ENCODE assay signal across 6 cellular contexts in genomic region chr6:159661976-159662375, GRCh38. TPM values are rescaled to one million over a fixed set of nuclear protein-coding genes. Genes with fewer than 3 reads are reported as not detected.
DNase-seq lines count a peak whose midpoint lies in the region; ATAC-seq, FAIRE-seq and TF ChIP-seq lines count a peak whose summit lies in the region.
"Not testable (repeated sequence)": the region's sequence is repeated elsewhere in the genome, so short reads cannot be mapped to it uniquely, and the experiment has no call there.

No MANE protein-coding gene starts in this region.

- H3K4me1 ChIP-seq in K562 (replicated peaks in 1 of 2; ENCODE audit: control insufficient read depth in 2 of 2, insufficient read depth in 2 of 2, low read length in 2 of 2); esophagus muscularis mucosa; HepG2 (ENCODE audit: insufficient read depth, low read length): not testable (repeated sequence)

- H3K4me1 Mint-ChIP-seq in WTC11: not testable (repeated sequence)

- H3K9me1 ChIP-seq in K562 (ENCODE audit: control insufficient read depth, insufficient read depth, low read length): not testable (repeated sequence)

- not testable (repeated sequence) for H3K27me3 ChIP-seq in K562 (ENCODE audit: control insufficient read depth in 2 of 2, insufficient read depth in 2 of 2, low read length in 2 of 2); esophagus muscularis mucosa; HepG2 (ENCODE audit: control insufficient read depth in 1 of 2, insufficient read depth in 2 of 2, low read length in 2 of 2)

- peak; percentile 27 for DNase-seq in NAMALWA (ENCODE audit: low spot score)
- not testable (repeated sequence) for DNase-seq in WTC11 (ENCODE audit: low spot score); K562 (ENCODE audit: extremely low read depth in 1 of 4, low spot score in 3 of 4); HepG2 (ENCODE audit: low spot score)
- DNase-seq in ecto neural progenitor cell (ENCODE audit: low spot score): peak; percentile 5
- DNase-seq in esophagus muscularis mucosa (ENCODE audit: extremely low spot score): peak; percentile 62

- TF ChIP-seq RAD21 in K562 (CRISPR knock-in tag; conservative IDR thresholded peaks at IDR 0.05 in 1 of 2, IDR thresholded peaks at IDR 0.05 in 1 of 2); HepG2 (CRISPR knock-in tag; IDR thresholded peaks at IDR 0.05): not testable (repeated sequence)

- H3K9ac ChIP-seq in K562 (ENCODE audit: insufficient read depth in 1 of 2, low read depth in 2 of 2, low read length in 2 of 2); HepG2 (ENCODE audit: insufficient read depth, low read depth, low read length): not testable (repeated sequence)

- CTCF ChIA-PET in WTC11 (lab: Charles Lee): interaction anchor here (0.7 kb wide), 1 partner anchor 487 kb away, joined by 3 read pairs; no protein-coding TSS in a partner anchor
- CTCF ChIA-PET in K562 (lab: Yijun Ruan, JAX; ENCODE audit: low intra/inter-chr PET ratio); HepG2 (lab: Yijun Ruan, JAX; ENCODE audit: low intra/inter-chr PET ratio, low total read pairs): not testable (repeated sequence)

- in situ Hi-C loops in K562 (cut with MboI); HepG2 (cut with HindIII; ENCODE audit: extremely low pct_ligation_motif_present, low pct_unique_long_range_greater_than_20kb): not testable (repeated sequence)

- not testable (repeated sequence) for TF ChIP-seq POLR2A in K562 (conservative IDR thresholded peaks at IDR 0.05); esophagus muscularis mucosa (IDR thresholded peaks at IDR 0.05; ENCODE audit: low read depth); HepG2 (IDR thresholded peaks at IDR 0.05; ENCODE audit: insufficient read depth in 1 of 2, low read depth in 2 of 2, low read length in 2 of 2)

- H3K27me3 Mint-ChIP-seq in WTC11 (ENCODE audit: low read depth): not testable (repeated sequence)

- TF ChIP-seq EP300 in K562 (IDR thresholded peaks at IDR 0.05; ENCODE audit: low read length); esophagus muscularis mucosa (IDR thresholded peaks at IDR 0.05); HepG2 (IDR thresholded peaks at IDR 0.05; ENCODE audit: low read depth in 2 of 2, low read length in 2 of 2); HepG2 (CRISPR knock-in tag; IDR thresholded peaks at IDR 0.05; ENCODE audit: borderline replicate concordance): not testable (repeated sequence)

- POLR2A ChIA-PET in WTC11 (lab: Charles Lee); HepG2 (lab: Yijun Ruan, JAX): not testable (repeated sequence)
- POLR2A ChIA-PET in K562 (lab: Yijun Ruan, JAX): interaction anchor here (0.6 to 1.2 kb wide), 2 partner anchors 9 to 372 kb away, joined by 3 to 4 read pairs; no protein-coding TSS in a partner anchor

- H3K27ac Mint-ChIP-seq in WTC11: not testable (repeated sequence)

- not testable (repeated sequence) for H4K20me1 ChIP-seq in K562 (replicated peaks; ENCODE audit: control insufficient read depth, insufficient read depth, low read length); HepG2 (ENCODE audit: insufficient read depth, low read length)

- not testable (repeated sequence) for FAIRE-seq in K562 (lab: Jason Lieb, UNC); HepG2 (lab: Jason Lieb, UNC)

- not testable (repeated sequence) for BruUV-seq in K562 (replicated peaks; lab: Mats Ljungman, UMichigan); HepG2 (replicated peaks; lab: Mats Ljungman, UMichigan)

- TF ChIP-seq CTCF in WTC11 (IDR thresholded peaks at IDR 0.05); K562 (IDR thresholded peaks at IDR 0.05 in 2 of 3, conservative IDR thresholded peaks at IDR 0.05 in 1 of 3; ENCODE audit: insufficient read depth in 2 of 3, low read depth in 1 of 3, low read length in 3 of 3); esophagus muscularis mucosa (IDR thresholded peaks at IDR 0.05); HepG2 (CRISPR knock-in tag; IDR thresholded peaks at IDR 0.05): not testable (repeated sequence)

- H3K9me3 ChIP-seq in K562 (replicated peaks; ENCODE audit: control insufficient read depth, insufficient read depth, low read depth, low read length); esophagus muscularis mucosa; HepG2 (ENCODE audit: low read length): not testable (repeated sequence)

- H3K36me3 ChIP-seq in K562 (ENCODE audit: control insufficient read depth, insufficient read depth, low read length); HepG2 (replicated peaks in 1 of 2; ENCODE audit: control insufficient read depth in 1 of 2, insufficient read depth in 2 of 2, low read length in 2 of 2): not testable (repeated sequence)
- peaks cover 0 to 12% (median 5%) of the 10 kb centered on the region in 4 donors for H3K36me3 ChIP-seq in esophagus muscularis mucosa

- H3K27ac ChIP-seq in K562 (ENCODE audit: extremely low read depth, low read depth, low read length); esophagus muscularis mucosa (replicated peaks in 1 of 4); HepG2 (ENCODE audit: extremely low read length, insufficient read depth, low read length): not testable (repeated sequence)

- peaks cover 33% of the 10 kb centered on the region for H3K36me3 Mint-ChIP-seq in WTC11

- not testable (repeated sequence) for H3K79me2 ChIP-seq in K562 (ENCODE audit: control insufficient read depth, insufficient read depth, low read length); HepG2 (ENCODE audit: insufficient read depth, low read length)

- H2AFZ ChIP-seq in K562 (ENCODE audit: low read depth, low read length); HepG2 (ENCODE audit: low read length): not testable (repeated sequence)

- not testable (repeated sequence) for H3K4me3 Mint-ChIP-seq in WTC11

- WGBS in K562 (ENCODE audit: insufficient coverage, low coverage, missing lambda C conversion rate): 38% methylated on average over 1 of the region's 1 CpG
- WGBS in esophagus muscularis mucosa: 92% methylated on average over 1 of the region's 1 CpG
- 92% methylated on average over 1 of the region's 1 CpG for WGBS in HepG2 (ENCODE audit: low lambda C conversion rate)

- H3K9me3 Mint-ChIP-seq in WTC11: peaks cover 42% of the 10 kb centered on the region

- not testable (repeated sequence) for H3K4me3 ChIP-seq in K562; esophagus muscularis mucosa; HepG2 (replicated peaks in 1 of 3; ENCODE audit: insufficient read depth in 1 of 3, low read depth in 2 of 3, low read length in 3 of 3)

- intact Hi-C loops in K562 (cut with micrococcal nuclease); esophagus muscularis mucosa (cut with DNase I); HepG2 (cut with micrococcal nuclease; ENCODE audit: unreplicated experiment): not testable (repeated sequence)

- not testable (repeated sequence) for H3K4me2 ChIP-seq in K562 (ENCODE audit: insufficient read depth, low read length); HepG2 (ENCODE audit: low read depth, low read length)

- ATAC-seq in WTC11, K562, HepG2: not testable (repeated sequence)

RNA-seq across cellular contexts. Expression of gene SOD2, which starts 31.1 kb away (rescaled TPM):
- total RNA-seq in WTC11 (2021): 79.8 to 86.3 TPM (median 82.6 TPM) in 3 replicates
- total RNA-seq in K562 (2011; cell fraction: chromatin; rRNA removed; ENCODE audit: low replicate concordance): 40.8 and 47.2 TPM in 2 replicates
- total RNA-seq in K562 (2011; cell fraction: nucleolus; rRNA removed): 16.8 and 23.3 TPM in 2 replicates
- total RNA-seq in K562 (2011; cell fraction: nucleoplasm; rRNA removed): 28.5 and 41.5 TPM in 2 replicates
- 87.0 and 95.0 TPM in 2 replicates for total RNA-seq in K562 (2014; rRNA removed)
- 120 and 127 TPM in 2 replicates for total RNA-seq in K562 (2014; rRNA removed; fragmentation: Illumina TruSeq; extraction: Trizol)
- 113 and 115 TPM in 2 replicates for total RNA-seq in K562 (2015; rRNA removed; fragmentation: Illumina TruSeq; extraction: Trizol)
- total RNA-seq in K562 (2021): 140 and 147 TPM in 2 replicates
- polyA plus RNA-seq in K562 (2011; rRNA removed): 95.8 and 116 TPM in 2 replicates
- 66.2 and 79.3 TPM in 2 replicates for polyA plus RNA-seq in K562 (2011; cell fraction: cytosol; rRNA removed)
- polyA plus RNA-seq in K562 (2011; cell fraction: nucleus; rRNA removed): 22.1 and 31.7 TPM in 2 replicates
- polyA plus RNA-seq in K562 (2012): 90.1 and 109 TPM in 2 replicates
- 113 and 115 TPM in 2 replicates for polyA plus RNA-seq in K562 (2014; fragmentation: Illumina TruSeq; extraction: Trizol)
- polyA plus RNA-seq in K562 (2014; fragmentation: Nextera tagmentation; extraction: Ambion mirVana): 10 to 100 TPM; 39.8 to 58.3 TPM
- polyA plus RNA-seq in K562 (2014; rRNA removed): 86.6 and 111 TPM in 2 replicates
- 123 and 131 TPM in 2 replicates for polyA minus RNA-seq in K562 (2011; rRNA and poly(A)+ RNA removed)
- 56.7 and 65.4 TPM in 2 replicates for polyA minus RNA-seq in K562 (2011; cell fraction: cytosol; rRNA and poly(A)+ RNA removed)
- 17.0 and 33.3 TPM in 2 replicates for polyA minus RNA-seq in K562 (2011; cell fraction: nucleus; rRNA and poly(A)+ RNA removed)
- 100 to 1,000 TPM; 147 to 927 (median 395) TPM for total RNA-seq in esophagus muscularis mucosa
- 304 and 480 TPM in 2 replicates for total RNA-seq in HepG2 (2016; rRNA removed; fragmentation: Illumina TruSeq; extraction: Trizol)
- 45.4 and 49.6 TPM in 2 replicates for total RNA-seq in HepG2 (2016; cell fraction: cytosol; rRNA removed; fragmentation: Illumina TruSeq; extraction: Trizol; ENCODE audit: low read depth)
- total RNA-seq in HepG2 (2016; cell fraction: insoluble cytoplasmic fraction; rRNA removed; fragmentation: Illumina TruSeq; extraction: Trizol): 318 and 477 TPM in 2 replicates
- total RNA-seq in HepG2 (2016; cell fraction: membrane; rRNA removed; fragmentation: Illumina TruSeq; extraction: Trizol): 107 and 113 TPM in 2 replicates
- 139 and 147 TPM in 2 replicates for total RNA-seq in HepG2 (2016; cell fraction: nucleus; rRNA removed; fragmentation: Illumina TruSeq; extraction: Trizol)
- 309 and 347 TPM in 2 replicates for polyA plus RNA-seq in HepG2 (2011; rRNA removed)
- polyA plus RNA-seq in HepG2 (2011; cell fraction: cytosol; rRNA removed): 344 and 402 TPM in 2 replicates
- 137 and 170 TPM in 2 replicates for polyA plus RNA-seq in HepG2 (2011; cell fraction: nucleus; rRNA removed)
- polyA plus RNA-seq in HepG2 (2012): 224 and 410 TPM in 2 replicates
- polyA plus RNA-seq in HepG2 (2016; cell fraction: cytosol; fragmentation: Illumina TruSeq; extraction: Trizol; ENCODE audit: low read depth): 49.9 and 50.9 TPM in 2 replicates
- 348 and 371 TPM in 2 replicates for polyA plus RNA-seq in HepG2 (2016; cell fraction: insoluble cytoplasmic fraction; fragmentation: Illumina TruSeq; extraction: Trizol; ENCODE audit: low read depth)
- polyA plus RNA-seq in HepG2 (2016; cell fraction: membrane; fragmentation: Illumina TruSeq; extraction: Trizol; ENCODE audit: low read depth): 68.6 and 72.0 TPM in 2 replicates
- 136 and 146 TPM in 2 replicates for polyA plus RNA-seq in HepG2 (2016; cell fraction: nucleus; fragmentation: Illumina TruSeq; extraction: Trizol; ENCODE audit: insufficient read depth, low read depth)
- 155 and 334 TPM in 2 replicates for polyA minus RNA-seq in HepG2 (2011; rRNA and poly(A)+ RNA removed; ENCODE audit: low replicate concordance)
- polyA minus RNA-seq in HepG2 (2011; cell fraction: cytosol; rRNA and poly(A)+ RNA removed): 233 and 325 TPM in 2 replicates
- polyA minus RNA-seq in HepG2 (2011; cell fraction: nucleus; rRNA and poly(A)+ RNA removed): 105 and 146 TPM in 2 replicates
